Comparison of ENCODE assay signal across 30 cellular contexts in the genomic region with DNA sequence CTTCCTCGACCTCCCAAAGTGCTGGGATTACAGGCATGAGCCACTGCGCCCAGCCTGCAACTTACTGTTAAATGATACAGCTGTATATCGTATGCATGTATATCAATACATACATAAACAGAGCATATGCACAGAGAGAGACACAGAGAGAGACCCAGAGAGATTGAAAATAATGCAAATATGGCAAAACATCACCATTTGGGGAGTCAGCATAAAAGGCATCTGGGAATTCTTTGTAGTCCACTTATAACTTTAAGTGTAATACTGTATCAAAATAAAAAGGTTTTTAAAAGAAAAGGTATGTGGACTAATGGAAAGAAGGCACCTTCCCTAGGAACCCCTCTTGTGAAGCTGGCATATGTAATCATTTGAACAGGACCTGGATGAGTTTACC. TPM values are rescaled to one million over a fixed set of nuclear protein-coding genes. Genes with fewer than 3 reads are reported as not detected.
"Had no signal": no experiment of that assay in that cellular context is flagged by ENCODE, and none has a peak within 500 bp of the region (broad histone marks: within the 10 kb centered on the region; RNA-seq: fewer than 3 reads in every experiment).

No MANE protein-coding gene starts in this region.

- H3K9me3 ChIP-seq: colonic mucosa, esophagus squamous epithelium, gastrocnemius medialis, heart right ventricle, left lung, lower lobe of right lung had no signal

- H3K27me3 ChIP-seq: colonic mucosa, esophagus squamous epithelium, left lung had no signal

- H3K27ac ChIP-seq: colonic mucosa, epithelial cell of prostate, esophagus squamous epithelium, gastrocnemius medialis, heart right ventricle, left lung, lower lobe of right lung had no signal

- H3K36me3 ChIP-seq: colonic mucosa, esophagus squamous epithelium, gastrocnemius medialis, heart right ventricle, left lung, lower lobe of right lung had no signal

- ATAC-seq: effector memory CD8-positive, alpha-beta T cell; esophagus mucosa; gastrocnemius medialis; heart right ventricle; left cardiac atrium; left ventricle myocardium superior; lower lobe of right lung; naive thymus-derived CD4-positive, alpha-beta T cell had no signal

- DNase-seq: colonic mucosa; cortex of kidney; effector CD8-positive, alpha-beta T cell; effector memory CD8-positive, alpha-beta T cell; endodermal cell; erythroblast; esophagus squamous epithelium; foreskin melanocyte; gastrocnemius medialis; glutamatergic neuron; head of caudate nucleus; heart right ventricle; hippocampal formation; left cardiac atrium; left lung; left ventricle myocardium superior; lower lobe of right lung; midbrain; naive thymus-derived CD4-positive, alpha-beta T cell had no signal

- H3K4me3 ChIP-seq: colonic mucosa, esophagus squamous epithelium, gastrocnemius medialis, heart right ventricle, left lung, lower lobe of right lung had no signal

- H3K4me1 ChIP-seq: colonic mucosa, gastrocnemius medialis, left lung, lower lobe of right lung had no signal

- FAIRE-seq: endometrium, islet of Langerhans, keratinocyte had no signal

RNA-seq across cellular contexts. Expression of a gene that starts 21.8 kb away (rescaled TPM):
- total RNA-seq: colonic mucosa; dermis microvascular lymphatic vessel endothelial cell; endodermal cell; esophagus mucosa; esophagus squamous epithelium; glomerular endothelial cell; kidney epithelial cell; left lung; lower lobe of right lung; lung microvascular endothelial cell; mesenteric fat pad; mononuclear cell; naive thymus-derived CD4-positive, alpha-beta T cell had no signal
- polyA plus RNA-seq: keratinocyte had no signal
